ENCODE assay signal across 15 cellular contexts in the genomic region with DNA sequence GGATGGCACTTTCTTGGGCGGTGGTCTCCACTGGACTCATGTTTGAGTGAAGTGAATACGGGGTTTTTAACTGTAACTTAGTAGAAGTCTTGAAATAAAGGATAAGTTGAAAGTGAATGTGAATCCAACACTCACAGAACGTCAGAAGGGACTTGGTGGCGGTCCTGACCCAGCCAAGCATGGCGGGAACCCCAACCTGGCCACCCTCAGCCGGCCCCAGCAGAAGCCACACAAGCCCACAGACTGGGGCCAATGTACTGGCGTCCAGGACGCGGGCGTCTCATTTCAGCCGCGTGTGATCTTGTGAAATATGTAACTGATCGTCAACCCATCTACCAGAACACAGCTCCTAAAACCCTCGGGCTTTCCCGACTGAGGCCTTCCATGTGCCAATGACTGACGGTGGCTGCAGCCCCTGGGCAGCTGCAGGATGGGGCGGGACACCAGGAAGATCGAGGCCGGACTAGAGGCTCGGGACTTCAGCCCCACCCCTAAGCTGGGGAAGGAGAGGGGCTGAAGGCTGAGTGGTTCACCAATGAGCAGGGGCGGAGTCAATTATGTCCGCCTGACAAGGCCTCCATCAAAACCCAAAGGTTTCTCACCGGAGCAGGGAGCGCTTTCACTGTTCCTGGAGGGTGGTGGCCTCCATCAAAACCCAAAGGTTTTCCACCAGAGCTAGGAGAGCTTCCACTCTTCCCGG.
DNase-seq lines count a peak whose midpoint lies in the region; ATAC-seq and TF ChIP-seq lines count a peak whose summit lies in the region.
"Had no signal": no experiment of that assay in that cellular context is flagged by ENCODE, and none has a peak within 500 bp of the region (broad histone marks: within the 10 kb centered on the region; RNA-seq: fewer than 3 reads in every experiment).

No MANE protein-coding gene starts in this region.

- H3K4me1 Mint-ChIP-seq in stimulated activated naive B cell treated with anti-CD40 and anti-IgM and Interleukin-4, amounts not matched to agents 10 μg/mL and 1 μg/mL and 100 μg/mL, for 72 hours, result peaks cover 57 to 84% of the 10 kb centered on the region in 2 donors

- H3K36me3 Mint-ChIP-seq in stimulated activated naive B cell treated with anti-CD40 and anti-IgM and Interleukin-4, amounts not matched to agents 10 μg/mL and 1 μg/mL and 100 μg/mL, for 72 hours, result peaks cover 23 to 66% of the 10 kb centered on the region in 2 donors

- in situ Hi-C loops in GM13977 (cut with MboI; ENCODE audit: low pct_unique_long_range_greater_than_20kb, low sequenced_read_pairs, unreplicated experiment), result no loop called here

- H3K27ac Mint-ChIP-seq in stimulated activated naive B cell treated with anti-CD40 and anti-IgM and Interleukin-4, amounts not matched to agents 10 μg/mL and 1 μg/mL and 100 μg/mL, for 72 hours, result peak overlapping the region; percentile 92

- no peak for TF ChIP-seq CTCF in GM13977 (IDR thresholded peaks at IDR 0.05; ENCODE audit: extremely low read depth, insufficient read depth, missing control alignments)

- no peak overlapping the region for H3K4me3 Mint-ChIP-seq in stimulated activated naive B cell treated with anti-CD40 and anti-IgM and Interleukin-4, amounts not matched to agents 10 μg/mL and 1 μg/mL and 100 μg/mL, for 72 hours

- ATAC-seq in stimulated activated naive B cell treated with anti-CD40 and anti-IgM and Interleukin-4, amounts not matched to agents 10 μg/mL and 1 μg/mL and 100 μg/mL, for 72 hours (replicated peaks), result no peak
- ATAC-seq in HG02610 (IDR thresholded peaks at IDR 0.05; ENCODE audit: unreplicated experiment) (no peak), HG02885 (IDR thresholded peaks at IDR 0.05; ENCODE audit: poor library complexity, unreplicated experiment) (no peak)

- H3K27me3 Mint-ChIP-seq in stimulated activated naive B cell treated with anti-CD40 and anti-IgM and Interleukin-4, amounts not matched to agents 10 μg/mL and 1 μg/mL and 100 μg/mL, for 72 hours, result no peaks in the 10 kb centered on the region

- peak; percentile 52 for DNase-seq in GM13977 (ENCODE audit: low spot score)
- DNase-seq in MV-4-11 (lab: John Stamatoyannopoulos, UW), result peak; percentile 46
- peak; percentile 70 for DNase-seq in iPS-NIHi7 (ENCODE audit: extremely low spot score)
- DNase-seq in stimulated activated naive B cell treated with anti-CD40 and anti-IgM and Interleukin-4, amounts not matched to agents 10 μg/mL and 1 μg/mL and 100 μg/mL, for 72 hours, result no peak
- no peak for DNase-seq in NCI-H748 (lab: John Stamatoyannopoulos, UW; ENCODE audit: unreplicated experiment)
- DNase-seq: DMS 273 treated with DMSO at 0.1 percent for 48 hours, MM.1S, NCI-H1105 treated with DMSO at 0.1 percent for 48 hours, NCI-H187, NCI-H2107, NCI-H510A, NCI-H774, SHP77 had no signal

- H3K9me3 Mint-ChIP-seq in stimulated activated naive B cell treated with anti-CD40 and anti-IgM and Interleukin-4, amounts not matched to agents 10 μg/mL and 1 μg/mL and 100 μg/mL, for 72 hours, result no peaks in the 10 kb centered on the region

Comparison
In these comparisons a context has a peak if more than half of its experiments do, and no peak if none do; other contexts are left out.
1. DNase-seq: peak in GM13977 (single experiment), MV-4-11 (single experiment) and iPS-NIHi7 (single experiment); none in stimulated activated naive B cell treated with anti-CD40 and anti-IgM and Interleukin-4, amounts not matched to agents 10 μg/mL and 1 μg/mL and 100 μg/mL, for 72 hours (single experiment) and NCI-H748 (single experiment).